24 cellular contexts compared by ENCODE assay signal in genomic region chr9:88551546-88552137, GRCh38. TPM values are rescaled to one million over a fixed set of nuclear protein-coding genes. Genes with fewer than 3 reads are reported as not detected.
"Had no signal": no experiment of that assay in that cellular context is flagged by ENCODE, and none has a peak within 500 bp of the region (broad histone marks: within the 10 kb centered on the region; RNA-seq: fewer than 3 reads in every experiment).

No MANE protein-coding gene starts in this region.

- H3K9me3 Mint-ChIP-seq: activated CD4-positive, alpha-beta memory T cell treated with anti-CD3 and anti-CD28 coated beads, Interleukin-2, amount 10 ng/mL, durations not matched to agents 7 days and 5 days; activated naive CD4-positive, alpha-beta T cell treated with anti-CD3 and anti-CD28 coated beads, Interleukin-2, amount 50 U/mL, for 24 hours; natural killer cell treated with Interleukin-12 subunit alpha and Interleukin-12 subunit beta and Interleukin-15 and Interleukin-18, amount 100 ng/mL, for 72 hours had no signal

- H3K79me2 ChIP-seq: parathyroid adenoma had no signal

- H3K27me3 ChIP-seq: right lobe of liver, testis, vagina had no signal

- H3K27ac ChIP-seq: left ventricle myocardium inferior, parathyroid adenoma, right lobe of liver, skin epidermis, testis, vagina had no signal

- ATAC-seq: activated T-cell treated with anti-CD3 and anti-CD28 coated beads, Interleukin-2, amount 50 U/mL, for 72 hours; natural killer cell treated with Interleukin-12 subunit alpha and Interleukin-12 subunit beta and Interleukin-15 and Interleukin-18, amount 100 ng/mL, for 72 hours; right lobe of liver; stimulated activated memory B cell treated with anti-CD40 and anti-IgM and Interleukin-4, amounts not matched to agents 10 μg/mL and 1 μg/mL and 100 μg/mL, for 72 hours had no signal

- H3K4me3 ChIP-seq: left ventricle myocardium inferior, right lobe of liver, skin epidermis, testis, vagina had no signal

- H3K9ac ChIP-seq: parathyroid adenoma had no signal

- H3K27ac Mint-ChIP-seq: activated CD4-positive, alpha-beta memory T cell treated with anti-CD3 and anti-CD28 coated beads, Interleukin-2, amount 10 ng/mL, durations not matched to agents 7 days and 5 days; activated naive CD4-positive, alpha-beta T cell treated with anti-CD3 and anti-CD28 coated beads, Interleukin-2, amount 50 U/mL, for 24 hours; activated T-cell treated with anti-CD3 and anti-CD28 coated beads, Interleukin-2, amount 50 U/mL, for 72 hours; brain; dendritic cell treated with granulocyte-macrophage colony-stimulating factor and Interleukin-4, amounts not matched to agents 40 ng/mL and 50 ng/mL, for 4 days; natural killer cell treated with Interleukin-12 subunit alpha and Interleukin-12 subunit beta and Interleukin-15 and Interleukin-18, amount 100 ng/mL, for 72 hours; stimulated activated memory B cell treated with anti-CD40 and anti-IgM and Interleukin-4, amounts not matched to agents 10 μg/mL and 1 μg/mL and 100 μg/mL, for 72 hours; type B pancreatic cell had no signal

- DNase-seq: activated CD4-positive, alpha-beta memory T cell treated with anti-CD3 and anti-CD28 coated beads, Interleukin-2, amount 10 ng/mL, durations not matched to agents 7 days and 5 days; activated CD4-positive, alpha-beta T cell treated with anti-CD3 and anti-CD28 coated beads for 48 hours; activated CD4-positive, CD25-positive, alpha-beta regulatory T cell; activated gamma-delta T cell; activated T-cell treated with anti-CD3 and anti-CD28 coated beads, Interleukin-2, amount 50 U/mL, for 72 hours; anterior cingulate cortex; effector CD8-positive, alpha-beta T cell; foreskin melanocyte; left ventricle myocardium inferior; right lobe of liver; stimulated activated CD4-positive, alpha-beta T cell treated with anti-CD3 and anti-CD28 coated beads, Interleukin-2, amount 100 ng/mL, for 24 hours; T-helper 9 cell; testis had no signal

- H3K36me3 ChIP-seq: left ventricle myocardium inferior, right lobe of liver, vagina had no signal

- H3K36me3 Mint-ChIP-seq: brain; natural killer cell treated with Interleukin-12 subunit alpha and Interleukin-12 subunit beta and Interleukin-15 and Interleukin-18, amount 100 ng/mL, for 72 hours; stimulated activated memory B cell treated with anti-CD40 and anti-IgM and Interleukin-4, amounts not matched to agents 10 μg/mL and 1 μg/mL and 100 μg/mL, for 72 hours; type B pancreatic cell had no signal

- H3K4me3 Mint-ChIP-seq: activated CD4-positive, alpha-beta memory T cell treated with anti-CD3 and anti-CD28 coated beads, Interleukin-2, amount 10 ng/mL, durations not matched to agents 7 days and 5 days; activated naive CD4-positive, alpha-beta T cell treated with anti-CD3 and anti-CD28 coated beads, Interleukin-2, amount 50 U/mL, for 24 hours; activated T-cell treated with anti-CD3 and anti-CD28 coated beads, Interleukin-2, amount 50 U/mL, for 72 hours; brain; dendritic cell treated with granulocyte-macrophage colony-stimulating factor and Interleukin-4, amounts not matched to agents 40 ng/mL and 50 ng/mL, for 4 days; natural killer cell treated with Interleukin-12 subunit alpha and Interleukin-12 subunit beta and Interleukin-15 and Interleukin-18, amount 100 ng/mL, for 72 hours; stimulated activated memory B cell treated with anti-CD40 and anti-IgM and Interleukin-4, amounts not matched to agents 10 μg/mL and 1 μg/mL and 100 μg/mL, for 72 hours; type B pancreatic cell had no signal

- H3K9me3 ChIP-seq: right lobe of liver, testis, vagina had no signal

- H3K4me1 Mint-ChIP-seq: activated CD4-positive, alpha-beta memory T cell treated with anti-CD3 and anti-CD28 coated beads, Interleukin-2, amount 10 ng/mL, durations not matched to agents 7 days and 5 days; activated naive CD4-positive, alpha-beta T cell treated with anti-CD3 and anti-CD28 coated beads, Interleukin-2, amount 50 U/mL, for 24 hours; stimulated activated memory B cell treated with anti-CD40 and anti-IgM and Interleukin-4, amounts not matched to agents 10 μg/mL and 1 μg/mL and 100 μg/mL, for 72 hours had no signal

- H2AFZ ChIP-seq: parathyroid adenoma had no signal

- H3K4me1 ChIP-seq: left ventricle myocardium inferior, parathyroid adenoma, right lobe of liver, testis had no signal

- H3K27me3 Mint-ChIP-seq: stimulated activated memory B cell treated with anti-CD40 and anti-IgM and Interleukin-4, amounts not matched to agents 10 μg/mL and 1 μg/mL and 100 μg/mL, for 72 hours; type B pancreatic cell had no signal

RNA-seq across cellular contexts. Expression of gene NXNL2, which starts 16.7 kb away (rescaled TPM):
- total RNA-seq: activated CD4-positive, alpha-beta memory T cell treated with anti-CD3 and anti-CD28 coated beads, Interleukin-2, amount 10 ng/mL, durations not matched to agents 7 days and 5 days; activated T-cell treated with anti-CD3 and anti-CD28 coated beads, Interleukin-2, amount 50 U/mL, for 72 hours; cardiac septum; natural killer cell treated with Interleukin-12 subunit alpha and Interleukin-12 subunit beta and Interleukin-15 and Interleukin-18, amount 100 ng/mL, for 72 hours; right lobe of liver; T-helper 1 cell treated with Interleukin-12 subunit alpha and Interleukin-12 subunit beta and Interleukin-4 antibody, amounts not matched to agents 30 ng/mL and 1 ng/mL, for 36 hours had no signal
